25 cellular contexts compared by ENCODE assay signal in genomic region chr1:119621714-119622113, GRCh38. TPM values are rescaled to one million over a fixed set of nuclear protein-coding genes. Genes with fewer than 3 reads are reported as not detected.
"Had no signal": no experiment of that assay in that cellular context is flagged by ENCODE, and none has a peak within 500 bp of the region (broad histone marks: within the 10 kb centered on the region; RNA-seq: fewer than 3 reads in every experiment).

No MANE protein-coding gene starts in this region.

- H3K4me1 ChIP-seq: SJSA1 had no signal

- H3K4me1 Mint-ChIP-seq: IgD-negative memory B cell had no signal

- H3K4me3 Mint-ChIP-seq: IgD-negative memory B cell had no signal

- H3K36me3 Mint-ChIP-seq: IgD-negative memory B cell had no signal

- DNase-seq: Kasumi-1, MV-4-11, NCI-H1048, NCI-H1105, NCI-H1417, NCI-H1436 treated with DMSO at 0.1 percent for 48 hours, NCI-H1694, NCI-H187 treated with DMSO at 0.1 percent for 48 hours, NCI-H2029 treated with DMSO at 0.1 percent for 48 hours, NCI-H2227 treated with DMSO at 0.1 percent for 48 hours, NCI-H524, NCI-H526 treated with DMSO at 0.1 percent for 48 hours, NCI-H774, Right ventricle myocardium superior, RPMI8226, SIG-M5, SW 1271 had no signal

- H3K27ac ChIP-seq: HL-60, KMS-11, SJSA1, SK-N-MC had no signal

- H3K9me3 ChIP-seq: SJSA1 had no signal

- H3K27ac Mint-ChIP-seq: IgD-negative memory B cell had no signal

- H3K4me3 ChIP-seq: K562, SJSA1, SK-N-MC had no signal

- H3K9me3 Mint-ChIP-seq: IgD-negative memory B cell had no signal

- ATAC-seq: K562 had no signal

- FAIRE-seq: HTR-8/SVneo, K562, RCC 7860 had no signal

- H3K27me3 ChIP-seq: SJSA1 had no signal

RNA-seq across cellular contexts. Expression of gene ZNF697, which starts 26.4 kb away (rescaled TPM):
- polyA plus RNA-seq: IgD-negative memory B cell had no signal
